Comparison of ENCODE assay signal across 1 cellular context in the genomic region with DNA sequence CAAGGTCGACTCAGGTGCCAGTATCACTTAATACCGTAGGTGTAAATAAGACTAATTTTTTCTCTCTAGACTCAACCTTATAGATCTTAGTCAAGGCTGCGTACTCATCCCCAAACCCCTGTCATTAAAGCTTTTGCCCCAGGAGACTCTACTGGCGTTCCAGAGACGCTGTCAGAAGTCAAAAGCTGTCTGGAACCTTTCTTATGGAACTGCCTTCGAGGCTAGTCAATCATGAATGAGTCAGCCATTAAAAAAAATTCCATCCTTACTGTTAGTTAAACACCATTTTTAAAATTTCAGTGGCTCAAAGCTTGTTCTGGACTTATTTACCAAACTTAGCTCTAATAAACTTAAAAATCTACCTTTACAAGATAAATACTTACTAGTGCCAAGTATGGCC.
TF ChIP-seq lines count a peak whose summit lies in the region.

No MANE protein-coding gene starts in this region.

TF ChIP-seq in IMR-90, 13 proteins besides CTCF, POLR2A, EP300 and RAD21 (continued from another document):
- TF ChIP-seq, protein P1, sequence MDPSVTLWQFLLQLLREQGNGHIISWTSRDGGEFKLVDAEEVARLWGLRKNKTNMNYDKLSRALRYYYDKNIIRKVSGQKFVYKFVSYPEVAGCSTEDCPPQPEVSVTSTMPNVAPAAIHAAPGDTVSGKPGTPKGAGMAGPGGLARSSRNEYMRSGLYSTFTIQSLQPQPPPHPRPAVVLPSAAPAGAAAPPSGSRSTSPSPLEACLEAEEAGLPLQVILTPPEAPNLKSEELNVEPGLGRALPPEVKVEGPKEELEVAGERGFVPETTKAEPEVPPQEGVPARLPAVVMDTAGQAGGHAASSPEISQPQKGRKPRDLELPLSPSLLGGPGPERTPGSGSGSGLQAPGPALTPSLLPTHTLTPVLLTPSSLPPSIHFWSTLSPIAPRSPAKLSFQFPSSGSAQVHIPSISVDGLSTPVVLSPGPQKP (IDR thresholded peaks at IDR 0.05; ENCODE audit: borderline replicate concordance, low read depth, low read length), result no peak
- TF ChIP-seq BHLHE40 (IDR thresholded peaks at IDR 0.05; ENCODE audit: low read depth, low read length), result no peak
- no peak for TF ChIP-seq MAZ (IDR thresholded peaks at IDR 0.05; ENCODE audit: borderline replicate concordance, low read depth, low read length)
- TF ChIP-seq CEBPB (IDR thresholded peaks at IDR 0.05; ENCODE audit: low read depth, low read length), result no peak
- no peak for TF ChIP-seq MXI1 (IDR thresholded peaks at IDR 0.05; ENCODE audit: borderline replicate concordance, low read depth, low read length)
- TF ChIP-seq, protein P2, sequence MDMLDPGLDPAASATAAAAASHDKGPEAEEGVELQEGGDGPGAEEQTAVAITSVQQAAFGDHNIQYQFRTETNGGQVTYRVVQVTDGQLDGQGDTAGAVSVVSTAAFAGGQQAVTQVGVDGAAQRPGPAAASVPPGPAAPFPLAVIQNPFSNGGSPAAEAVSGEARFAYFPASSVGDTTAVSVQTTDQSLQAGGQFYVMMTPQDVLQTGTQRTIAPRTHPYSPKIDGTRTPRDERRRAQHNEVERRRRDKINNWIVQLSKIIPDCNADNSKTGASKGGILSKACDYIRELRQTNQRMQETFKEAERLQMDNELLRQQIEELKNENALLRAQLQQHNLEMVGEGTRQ (IDR thresholded peaks at IDR 0.05; ENCODE audit: low read depth, low read length), result no peak
- TF ChIP-seq NFE2L2 (IDR thresholded peaks at IDR 0.05; ENCODE audit: low read depth, low read length), result no peak
